In genomic region chr16:78102122-78102660, GRCh38 we compare ENCODE assay signal across 19 cellular contexts. TPM values are rescaled to one million over a fixed set of nuclear protein-coding genes. Genes with fewer than 3 reads are reported as not detected.
A peak's percentile ranks its signal among the peaks of the same experiment; 100 is the strongest.
DNase-seq lines count a peak whose midpoint lies in the region; ATAC-seq and TF ChIP-seq lines count a peak whose summit lies in the region.
"Had no signal": no experiment of that assay in that cellular context is flagged by ENCODE, and none has a peak within 500 bp of the region (broad histone marks: within the 10 kb centered on the region; RNA-seq: fewer than 3 reads in every experiment).

No MANE protein-coding gene starts in this region.

- no peak for DNase-seq in activated T-cell treated with anti-CD3 and anti-CD28 coated beads, Interleukin-2, amount 50 U/mL, for 24 hours
- no peak for DNase-seq in activated T-cell treated with anti-CD3 and anti-CD28 coated beads, Interleukin-2, amount 50 U/mL, for 72 hours
- DNase-seq in WTC11 (ENCODE audit: low spot score) (no peak), iPS-NIHi7 (ENCODE audit: extremely low spot score) (no peak), superior temporal gyrus (ENCODE audit: extremely low spot score) (no peak), NCI-H345 (lab: John Stamatoyannopoulos, UW) (no peak)
- DNase-seq: 8988T, DMS153, HCEC 1CT, NCI-H1105 treated with DMSO at 0.1 percent for 48 hours, NCI-H187 treated with DMSO at 0.1 percent for 48 hours, NCI-H2171, NCI-H446 treated with DMSO at 0.1 percent for 48 hours, NCI-H774, RPMI8226, SIG-M5 had no signal

- POLR2A ChIA-PET in WTC11 (lab: Charles Lee) = no interaction called here

- no peaks in the 10 kb centered on the region for H3K9me3 Mint-ChIP-seq in activated T-cell treated with anti-CD3 and anti-CD28 coated beads, Interleukin-2, amount 50 U/mL, for 24 hours
- H3K9me3 Mint-ChIP-seq in activated T-cell treated with anti-CD3 and anti-CD28 coated beads, Interleukin-2, amount 50 U/mL, for 72 hours = no peaks in the 10 kb centered on the region
- no peaks in the 10 kb centered on the region for H3K9me3 Mint-ChIP-seq in WTC11

- TF ChIP-seq CTCF in WTC11 (IDR thresholded peaks at IDR 0.05) = no peak

- ATAC-seq in activated T-cell treated with anti-CD3 and anti-CD28 coated beads, Interleukin-2, amount 50 U/mL, for 72 hours (replicated peaks in 1 of 2) = no peak
- ATAC-seq in WTC11 = no peak

- H3K4me3 Mint-ChIP-seq in activated T-cell treated with anti-CD3 and anti-CD28 coated beads, Interleukin-2, amount 50 U/mL, for 24 hours = no peak overlapping the region
- H3K4me3 Mint-ChIP-seq in activated T-cell treated with anti-CD3 and anti-CD28 coated beads, Interleukin-2, amount 50 U/mL, for 72 hours = peak overlapping the region in 1 of 2 donors; percentile 42
- no peak overlapping the region for H3K4me3 Mint-ChIP-seq in WTC11

- peaks cover 11% of the 10 kb centered on the region for H3K36me3 Mint-ChIP-seq in activated T-cell treated with anti-CD3 and anti-CD28 coated beads, Interleukin-2, amount 50 U/mL, for 24 hours (ENCODE audit: low read depth)
- no peaks in the 10 kb centered on the region for H3K36me3 Mint-ChIP-seq in activated T-cell treated with anti-CD3 and anti-CD28 coated beads, Interleukin-2, amount 50 U/mL, for 72 hours (ENCODE audit: insufficient read depth in 2 of 2)
- no peaks in the 10 kb centered on the region for H3K36me3 Mint-ChIP-seq in WTC11

- H3K27ac ChIP-seq in layer of hippocampus (ENCODE audit: low read depth, low read length) (peak overlapping the region; percentile 22), temporal lobe (ENCODE audit: low read depth, low read length) (peak overlapping the region; percentile 36)
- H3K27ac ChIP-seq: BLaER1 had no signal

- no peaks in the 10 kb centered on the region for H3K27me3 ChIP-seq in layer of hippocampus (ENCODE audit: control insufficient read depth, insufficient read depth, low read length)
- H3K27me3 ChIP-seq: BLaER1 had no signal

- H3K27me3 Mint-ChIP-seq in activated T-cell treated with anti-CD3 and anti-CD28 coated beads, Interleukin-2, amount 50 U/mL, for 24 hours = no peaks in the 10 kb centered on the region
- no peaks in the 10 kb centered on the region for H3K27me3 Mint-ChIP-seq in activated T-cell treated with anti-CD3 and anti-CD28 coated beads, Interleukin-2, amount 50 U/mL, for 72 hours (ENCODE audit: low read depth)
- peaks cover 14% of the 10 kb centered on the region for H3K27me3 Mint-ChIP-seq in WTC11 (ENCODE audit: low read depth)

- peak overlapping the region; percentile 33 for H3K27ac Mint-ChIP-seq in activated T-cell treated with anti-CD3 and anti-CD28 coated beads, Interleukin-2, amount 50 U/mL, for 24 hours
- no peak overlapping the region for H3K27ac Mint-ChIP-seq in activated T-cell treated with anti-CD3 and anti-CD28 coated beads, Interleukin-2, amount 50 U/mL, for 72 hours
- H3K27ac Mint-ChIP-seq in WTC11 = 0 out of 2 replicates have a peak overlapping the region, but pooled peaks have one; percentile 60

- H3K4me1 Mint-ChIP-seq in activated T-cell treated with anti-CD3 and anti-CD28 coated beads, Interleukin-2, amount 50 U/mL, for 24 hours (ENCODE audit: low read depth) = peaks cover 36% of the 10 kb centered on the region
- peaks cover 27% of the 10 kb centered on the region for H3K4me1 Mint-ChIP-seq in activated T-cell treated with anti-CD3 and anti-CD28 coated beads, Interleukin-2, amount 50 U/mL, for 72 hours (ENCODE audit: low read depth)
- peaks cover 14% of the 10 kb centered on the region for H3K4me1 Mint-ChIP-seq in WTC11

- CTCF ChIA-PET in WTC11 (lab: Charles Lee) = no interaction called here

TF ChIP-seq in WTC11, 78 proteins besides CTCF, POLR2A, EP300 and RAD21:
- TF ChIP-seq STAT6 (CRISPR knock-in tag; conservative IDR thresholded peaks at IDR 0.05; ENCODE audit: low read depth) (no peak), ZNF423 (CRISPR knock-in tag; IDR thresholded peaks at IDR 0.05) (no peak), IRF1 (CRISPR knock-in tag; IDR thresholded peaks at IDR 0.05) (no peak), ZNF263 (CRISPR knock-in tag; IDR thresholded peaks at IDR 0.05; ENCODE audit: low read depth) (no peak)
- TF ChIP-seq, protein P1, sequence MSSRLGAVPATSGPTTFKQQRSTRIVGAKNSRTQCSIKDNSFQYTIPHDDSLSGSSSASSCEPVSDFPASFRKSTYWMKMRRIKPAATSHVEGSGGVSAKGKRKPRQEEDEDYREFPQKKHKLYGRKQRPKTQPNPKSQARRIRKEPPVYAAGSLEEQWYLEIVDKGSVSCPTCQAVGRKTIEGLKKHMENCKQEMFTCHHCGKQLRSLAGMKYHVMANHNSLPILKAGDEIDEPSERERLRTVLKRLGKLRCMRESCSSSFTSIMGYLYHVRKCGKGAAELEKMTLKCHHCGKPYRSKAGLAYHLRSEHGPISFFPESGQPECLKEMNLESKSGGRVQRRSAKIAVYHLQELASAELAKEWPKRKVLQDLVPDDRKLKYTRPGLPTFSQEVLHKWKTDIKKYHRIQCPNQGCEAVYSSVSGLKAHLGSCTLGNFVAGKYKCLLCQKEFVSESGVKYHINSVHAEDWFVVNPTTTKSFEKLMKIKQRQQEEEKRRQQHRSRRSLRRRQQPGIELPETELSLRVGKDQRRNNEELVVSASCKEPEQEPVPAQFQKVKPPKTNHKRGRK (CRISPR knock-in tag; IDR thresholded peaks at IDR 0.05; ENCODE audit: borderline replicate concordance) = no peak
TF ChIP-seq in WTC11: peak in this region for 0.

RNA-seq across cellular contexts. Expression of gene WWOX, which starts 2.7 kb away (rescaled TPM):
- total RNA-seq in activated T-cell treated with anti-CD3 and anti-CD28 coated beads, Interleukin-2, amount 50 U/mL, for 72 hours = 10 to 100 TPM; 21.2 to 21.5 TPM
- 15.7 to 20.3 TPM (median 19.0 TPM) in 3 replicates for total RNA-seq in WTC11 (2021)
- total RNA-seq in temporal lobe = 22.6 TPM
